Comparison of ENCODE assay signal across 1 cellular context in the genomic region with DNA sequence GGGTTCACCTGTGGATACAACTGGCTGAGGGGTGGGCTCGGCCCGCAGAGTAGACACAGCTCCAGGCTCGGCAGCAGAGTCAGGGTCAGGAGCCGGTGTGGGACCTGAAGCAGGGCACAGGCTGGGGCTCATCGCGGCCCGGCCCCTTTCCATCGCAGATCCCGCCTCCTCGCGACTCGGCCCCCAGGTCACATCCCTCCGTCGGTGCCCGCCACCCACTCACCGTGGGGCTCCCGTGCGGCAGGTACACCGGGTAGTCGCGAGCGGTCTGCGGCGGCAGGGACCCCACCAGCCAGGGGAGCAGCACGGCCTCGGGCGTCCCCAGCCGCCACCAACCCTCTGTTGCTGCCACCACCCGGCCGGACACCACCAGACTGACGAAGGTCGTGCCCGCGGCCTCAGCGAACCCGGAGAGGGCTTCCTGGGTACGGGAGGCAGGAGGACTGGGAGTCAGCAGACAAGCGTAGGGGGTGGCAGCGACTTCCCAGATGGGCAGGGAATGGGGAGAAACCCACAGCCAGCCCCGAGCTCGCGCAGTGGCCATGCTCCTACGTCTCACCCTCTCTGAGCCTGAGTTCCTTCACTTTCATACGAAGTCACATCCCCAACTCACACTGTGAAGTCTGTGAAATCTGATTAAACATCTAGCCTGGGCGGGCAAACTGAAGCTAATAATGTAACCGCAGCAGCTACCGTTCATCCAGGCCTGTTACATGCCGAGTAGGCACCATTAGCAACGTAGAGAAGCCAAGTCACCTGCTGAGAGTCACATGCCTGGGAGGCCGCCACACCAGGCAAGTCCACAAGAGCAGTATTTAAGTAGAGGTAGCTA.
TF ChIP-seq lines count a peak whose summit lies in the region.

No MANE protein-coding gene starts in this region.

TF ChIP-seq in neural cell, 6 proteins besides CTCF, POLR2A, EP300 and RAD21 (continued from another document):
- TF ChIP-seq, protein P1, sequence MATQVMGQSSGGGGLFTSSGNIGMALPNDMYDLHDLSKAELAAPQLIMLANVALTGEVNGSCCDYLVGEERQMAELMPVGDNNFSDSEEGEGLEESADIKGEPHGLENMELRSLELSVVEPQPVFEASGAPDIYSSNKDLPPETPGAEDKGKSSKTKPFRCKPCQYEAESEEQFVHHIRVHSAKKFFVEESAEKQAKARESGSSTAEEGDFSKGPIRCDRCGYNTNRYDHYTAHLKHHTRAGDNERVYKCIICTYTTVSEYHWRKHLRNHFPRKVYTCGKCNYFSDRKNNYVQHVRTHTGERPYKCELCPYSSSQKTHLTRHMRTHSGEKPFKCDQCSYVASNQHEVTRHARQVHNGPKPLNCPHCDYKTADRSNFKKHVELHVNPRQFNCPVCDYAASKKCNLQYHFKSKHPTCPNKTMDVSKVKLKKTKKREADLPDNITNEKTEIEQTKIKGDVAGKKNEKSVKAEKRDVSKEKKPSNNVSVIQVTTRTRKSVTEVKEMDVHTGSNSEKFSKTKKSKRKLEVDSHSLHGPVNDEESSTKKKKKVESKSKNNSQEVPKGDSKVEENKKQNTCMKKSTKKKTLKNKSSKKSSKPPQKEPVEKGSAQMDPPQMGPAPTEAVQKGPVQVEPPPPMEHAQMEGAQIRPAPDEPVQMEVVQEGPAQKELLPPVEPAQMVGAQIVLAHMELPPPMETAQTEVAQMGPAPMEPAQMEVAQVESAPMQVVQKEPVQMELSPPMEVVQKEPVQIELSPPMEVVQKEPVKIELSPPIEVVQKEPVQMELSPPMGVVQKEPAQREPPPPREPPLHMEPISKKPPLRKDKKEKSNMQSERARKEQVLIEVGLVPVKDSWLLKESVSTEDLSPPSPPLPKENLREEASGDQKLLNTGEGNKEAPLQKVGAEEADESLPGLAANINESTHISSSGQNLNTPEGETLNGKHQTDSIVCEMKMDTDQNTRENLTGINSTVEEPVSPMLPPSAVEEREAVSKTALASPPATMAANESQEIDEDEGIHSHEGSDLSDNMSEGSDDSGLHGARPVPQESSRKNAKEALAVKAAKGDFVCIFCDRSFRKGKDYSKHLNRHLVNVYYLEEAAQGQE (IDR thresholded peaks at IDR 0.05; ENCODE audit: borderline replicate concordance) = no peak
- TF ChIP-seq SMC3 (conservative IDR thresholded peaks at IDR 0.05; ENCODE audit: poor library complexity) = no peak
- TF ChIP-seq TAF1 (IDR thresholded peaks at IDR 0.05; ENCODE audit: low read depth) = no peak
- TF ChIP-seq EZH2 (IDR thresholded peaks at IDR 0.05; ENCODE audit: borderline replicate concordance, insufficient read depth, low read length, poor library complexity, severe bottlenecking) = no peak
